In the genomic region with DNA sequence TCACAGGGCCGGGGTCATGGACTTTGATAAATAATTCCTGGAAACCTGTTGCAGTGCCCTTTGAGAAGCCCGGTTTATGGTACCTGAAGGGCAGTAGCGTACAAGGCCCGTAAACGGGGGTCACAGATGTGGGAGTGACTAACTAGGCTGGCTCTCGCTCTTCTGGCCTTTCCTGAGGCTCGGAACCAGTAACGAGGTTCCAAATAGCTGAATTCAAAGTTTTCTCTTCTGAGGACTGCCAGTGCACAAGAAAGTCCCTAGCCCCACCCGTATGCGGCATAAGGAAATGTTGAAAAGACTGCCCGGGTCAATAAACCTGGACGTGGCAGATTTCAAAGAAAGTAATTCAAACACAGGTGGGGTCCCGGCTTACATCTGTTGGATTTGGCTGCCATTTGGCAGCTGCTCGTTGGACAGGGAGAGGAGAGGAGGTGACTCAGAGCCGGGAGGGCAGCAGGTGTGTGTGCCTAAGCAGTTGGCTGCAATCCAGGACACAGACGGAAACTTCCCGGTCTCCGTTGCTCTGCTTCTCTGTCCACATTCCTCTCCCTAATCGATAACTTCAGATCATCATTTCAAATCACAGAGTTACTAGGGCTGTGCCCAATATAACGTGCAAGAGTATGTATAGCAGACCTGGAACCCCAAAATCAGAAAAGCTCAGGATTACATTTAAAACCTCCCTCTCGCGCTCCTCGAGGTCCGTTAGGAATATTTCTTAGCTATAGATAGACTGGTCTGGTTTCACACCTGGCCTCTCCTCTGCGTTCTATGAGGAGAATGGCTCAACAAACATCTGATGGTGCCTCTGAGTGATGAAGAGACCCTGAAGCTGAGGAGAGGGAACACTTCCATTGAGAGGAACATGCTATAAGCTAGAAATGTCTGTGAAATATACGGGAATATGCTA, we compare ENCODE assay signal across 8 cellular contexts. TPM values are rescaled to one million over a fixed set of nuclear protein-coding genes. Genes with fewer than 3 reads are reported as not detected.
DNase-seq lines count a peak whose midpoint lies in the region; ATAC-seq, FAIRE-seq and TF ChIP-seq lines count a peak whose summit lies in the region.

No MANE protein-coding gene starts in this region.

- DNase-seq in CD1c-positive myeloid dendritic cell (ENCODE audit: extremely low spot score): peak; percentile 38
- peak; percentile 32 for DNase-seq in RCC 7860 (ENCODE audit: low spot score)
- peak; percentile 48 for DNase-seq in activated naive CD8-positive, alpha-beta T cell treated with anti-CD3 and anti-CD28 coated beads for 36 hours
- peak; percentile 27 for DNase-seq in left ventricle myocardium inferior
- peak; percentile 46 for DNase-seq in progenitor cell of endocrine pancreas (ENCODE audit: low spot score, unreplicated experiment)
- DNase-seq in NCI-H1930 (lab: John Stamatoyannopoulos, UW): no peak

- no peaks in the 10 kb centered on the region for H3K36me3 ChIP-seq in HUES6 (ENCODE audit: control insufficient read depth, insufficient read depth, low read length)
- H3K36me3 ChIP-seq in left ventricle myocardium inferior: peaks cover 15% of the 10 kb centered on the region

- no peaks in the 10 kb centered on the region for H3K27me3 Mint-ChIP-seq in activated naive CD8-positive, alpha-beta T cell treated with anti-CD3 and anti-CD28 coated beads for 36 hours
- H3K27me3 Mint-ChIP-seq in progenitor cell of endocrine pancreas: peaks cover 9% of the 10 kb centered on the region

- no peak for FAIRE-seq in RCC 7860 (lab: Jason Lieb, UNC)

- H3K9ac ChIP-seq in HUES6 (ENCODE audit: low read length): peak overlapping the region; percentile 79

- H3K9me3 Mint-ChIP-seq in activated naive CD8-positive, alpha-beta T cell treated with anti-CD3 and anti-CD28 coated beads for 36 hours: peaks cover 3% of the 10 kb centered on the region
- H3K9me3 Mint-ChIP-seq in progenitor cell of endocrine pancreas (ENCODE audit: low read depth): no peaks in the 10 kb centered on the region

- H3K9me3 ChIP-seq in HUES6 (ENCODE audit: control insufficient read depth, insufficient read depth, low read depth, low read length) (no peaks in the 10 kb centered on the region), left ventricle myocardium inferior (replicated peaks) (no peaks in the 10 kb centered on the region)

- H3K4me3 Mint-ChIP-seq in activated naive CD8-positive, alpha-beta T cell treated with anti-CD3 and anti-CD28 coated beads for 36 hours: peak overlapping the region; percentile 91
- peak overlapping the region; percentile 89 for H3K4me3 Mint-ChIP-seq in progenitor cell of endocrine pancreas (ENCODE audit: low read depth)

- H3K27ac ChIP-seq in HUES6 (ENCODE audit: low read depth, low read length) (peak overlapping the region; percentile 15; the same call in 1 of the 2 replicates), left ventricle myocardium inferior (replicated peaks) (peak overlapping the region; percentile 87)

- ATAC-seq in GM19452 (IDR thresholded peaks at IDR 0.05; ENCODE audit: unreplicated experiment): peak; percentile 12

- no peak for TF ChIP-seq CTCF in left ventricle myocardium inferior (IDR thresholded peaks at IDR 0.05; ENCODE audit: borderline replicate concordance)
- no peak for TF ChIP-seq CTCF in progenitor cell of endocrine pancreas (IDR thresholded peaks at IDR 0.05; ENCODE audit: unreplicated experiment)

- H3K4me1 Mint-ChIP-seq in activated naive CD8-positive, alpha-beta T cell treated with anti-CD3 and anti-CD28 coated beads for 36 hours: peaks cover 59% of the 10 kb centered on the region
- H3K4me1 Mint-ChIP-seq in progenitor cell of endocrine pancreas (ENCODE audit: low read depth): peaks cover 14% of the 10 kb centered on the region

- H3K27me3 ChIP-seq in HUES6 (ENCODE audit: control insufficient read depth, insufficient read depth, low read length) (peaks cover 10% of the 10 kb centered on the region; the same call in 1 of the 2 replicates), left ventricle myocardium inferior (ENCODE audit: low read depth) (no peaks in the 10 kb centered on the region)

- H3K36me3 Mint-ChIP-seq in activated naive CD8-positive, alpha-beta T cell treated with anti-CD3 and anti-CD28 coated beads for 36 hours: peaks cover 25% of the 10 kb centered on the region
- peaks cover 1% of the 10 kb centered on the region for H3K36me3 Mint-ChIP-seq in progenitor cell of endocrine pancreas (ENCODE audit: insufficient read depth)

- peak overlapping the region; percentile 94 for H3K27ac Mint-ChIP-seq in activated naive CD8-positive, alpha-beta T cell treated with anti-CD3 and anti-CD28 coated beads for 36 hours
- H3K27ac Mint-ChIP-seq in progenitor cell of endocrine pancreas: peak overlapping the region; percentile 97

- H3K4me1 ChIP-seq in HUES6 (ENCODE audit: control insufficient read depth, insufficient read depth, low read length): peaks cover 23% of the 10 kb centered on the region
- H3K4me1 ChIP-seq in left ventricle myocardium inferior: peaks cover 30% of the 10 kb centered on the region

- intact Hi-C loops in left ventricle myocardium inferior (cut with micrococcal nuclease): no loop called here

- H3K4me3 ChIP-seq in HUES6 (ENCODE audit: low read depth, low read length) (peak overlapping the region; percentile 96), left ventricle myocardium inferior (peak overlapping the region; percentile 98)

RNA-seq across cellular contexts. Expression of gene GMDS, which starts 0.8 kb away (rescaled TPM):
- 10 to 100 TPM; 34.7 to 38.5 TPM for total RNA-seq in activated naive CD8-positive, alpha-beta T cell treated with anti-CD3 and anti-CD28 coated beads for 36 hours
- total RNA-seq in left ventricle myocardium inferior (7.2 TPM), progenitor cell of endocrine pancreas (17.2 and 19.0 TPM in 2 replicates)

Comparison
In these comparisons a context has a peak if more than half of its experiments do, and no peak if none do; other contexts are left out.
1. DNase-seq: peak in CD1c-positive myeloid dendritic cell (single experiment), RCC 7860 (single experiment), activated naive CD8-positive, alpha-beta T cell treated with anti-CD3 and anti-CD28 coated beads for 36 hours (single experiment), left ventricle myocardium inferior (single experiment) and progenitor cell of endocrine pancreas (single experiment); none in NCI-H1930 (0 of 2).